ENCODE assay signal across 22 cellular contexts in genomic region chr9:444528-444927, GRCh38. TPM values are rescaled to one million over a fixed set of nuclear protein-coding genes. Genes with fewer than 3 reads are reported as not detected.
DNase-seq lines count a peak whose midpoint lies in the region; ATAC-seq, FAIRE-seq and TF ChIP-seq lines count a peak whose summit lies in the region.
"Had no signal": no experiment of that assay in that cellular context is flagged by ENCODE, and none has a peak within 500 bp of the region (broad histone marks: within the 10 kb centered on the region; RNA-seq: fewer than 3 reads in every experiment).

No MANE protein-coding gene starts in this region.

- FAIRE-seq in keratinocyte (lab: Jason Lieb, UNC), result peak; percentile 71
- FAIRE-seq: D721Med had no signal

- H2AFZ ChIP-seq in keratinocyte (ENCODE audit: control insufficient read depth, low read length) (no peak overlapping the region), GM23248 (no peak overlapping the region)

- H3K27ac ChIP-seq in A673 (ENCODE audit: low read depth, low read length, poor library complexity, severe bottlenecking) (no peak overlapping the region), keratinocyte (ENCODE audit: control insufficient read depth, insufficient read depth, low read length) (no peak overlapping the region), GM23248 (no peak overlapping the region)
- H3K27ac ChIP-seq: ascending aorta, SJCRH30, suprapubic skin had no signal

- POLR2A ChIA-PET in A673 (lab: Charles Lee; ENCODE audit: low non-redundant PET), result no interaction called here

- 42 to 81% methylated on average over 1 of the region's 1 CpG for WGBS in GM23248 (ENCODE audit: low coverage in 1 of 2, low lambda C conversion rate in 2 of 2, missing lambda C conversion rate in 2 of 2), 2 experiments

- no peaks in the 10 kb centered on the region for H3K9me3 ChIP-seq in A673 (ENCODE audit: low read depth, low read length, poor library complexity, severe bottlenecking)
- no peaks in the 10 kb centered on the region for H3K9me3 ChIP-seq in HAP-1
- no peaks in the 10 kb centered on the region for H3K9me3 ChIP-seq in keratinocyte (ENCODE audit: control insufficient read depth, low read depth, low read length)
- H3K9me3 ChIP-seq in GM23248 (ENCODE audit: low read depth), result no peaks in the 10 kb centered on the region
- H3K9me3 ChIP-seq: ascending aorta, heart right ventricle, SJCRH30, suprapubic skin had no signal

- no peak for ATAC-seq in HG03175 (IDR thresholded peaks at IDR 0.05; ENCODE audit: unreplicated experiment)
- no peak for ATAC-seq in HG03469 (IDR thresholded peaks at IDR 0.05; ENCODE audit: unreplicated experiment)
- ATAC-seq: activated T-helper 17 cell treated with anti-CD3 and anti-CD28 coated beads, Interleukin-2, amount 50 U/mL, for 72 hours; esophagus mucosa; left colon had no signal

- H3K4me3 ChIP-seq in A673 (ENCODE audit: low read depth, low read length, poor library complexity, severe bottlenecking) (no peak overlapping the region), HAP-1 (no peak overlapping the region), astrocyte of the cerebellum (ENCODE audit: low read depth, low read length) (no peak overlapping the region), keratinocyte (ENCODE audit: control insufficient read depth in 2 of 3, extremely low read depth in 1 of 3, insufficient read depth in 2 of 3, low read depth in 1 of 3, low read length in 3 of 3) (no peak overlapping the region), GM23248 (no peak overlapping the region)
- H3K4me3 ChIP-seq: ascending aorta, heart right ventricle, SJCRH30, suprapubic skin had no signal

- no peak overlapping the region for H3K4me2 ChIP-seq in keratinocyte (ENCODE audit: control insufficient read depth, extremely low read depth, insufficient read depth, low read depth, low read length)
- H3K4me2 ChIP-seq in GM23248 (ENCODE audit: unreplicated experiment), result no peak overlapping the region

- intact Hi-C loops in A673 (cut with micrococcal nuclease; ENCODE audit: unreplicated experiment), result no loop called here

- DNase-seq in A673 (ENCODE audit: low spot score), result peak; percentile 48
- DNase-seq in HAP-1 (ENCODE audit: low spot score in 2 of 2), result peak; percentile 63
- peak; percentile 44 for DNase-seq in astrocyte of the cerebellum (ENCODE audit: low read depth)
- DNase-seq in keratinocyte (ENCODE audit: low read depth, low spot score), result no peak
- no peak for DNase-seq in NCI-H345 treated with DMSO at 0.1 percent for 48 hours (lab: John Stamatoyannopoulos, UW; ENCODE audit: unreplicated experiment)
- DNase-seq in GM23248, result no peak
- DNase-seq: activated CD4-positive, alpha-beta T cell treated with anti-CD3 and anti-CD28 coated beads, Interleukin-2, amount 50 U/mL, for 1 hour; AML-193; dermis blood vessel endothelial cell; HFFc6; NCI-H1105 treated with DMSO at 0.1 percent for 48 hours; NCI-H446 had no signal

- in situ Hi-C loops in HAP-1 (cut with MboI; ENCODE audit: low sequenced_read_pairs) (no loop called here), astrocyte of the cerebellum (cut with HindIII; ENCODE audit: low sequenced_read_pairs) (no loop called here), GM23248 (cut with MboI) (no loop called here)

- no peaks in the 10 kb centered on the region for H3K9me2 ChIP-seq in GM23248 (ENCODE audit: insufficient read depth)

- no peaks in the 10 kb centered on the region for H3K9me1 ChIP-seq in keratinocyte (ENCODE audit: control insufficient read depth, extremely low read depth, insufficient read depth, low read length)

- no peaks in the 10 kb centered on the region for H3K36me3 ChIP-seq in A673 (ENCODE audit: insufficient read depth, low read length, poor library complexity, severe bottlenecking)
- no peaks in the 10 kb centered on the region for H3K36me3 ChIP-seq in HAP-1 (replicated peaks)
- no peaks in the 10 kb centered on the region for H3K36me3 ChIP-seq in keratinocyte (ENCODE audit: control insufficient read depth in 2 of 2, extremely low read depth in 1 of 2, insufficient read depth in 2 of 2, low read length in 2 of 2)
- H3K36me3 ChIP-seq in GM23248 (ENCODE audit: low read depth), result no peaks in the 10 kb centered on the region
- H3K36me3 ChIP-seq: ascending aorta, SJCRH30 had no signal

- no peak overlapping the region for H3K9ac ChIP-seq in keratinocyte (ENCODE audit: control insufficient read depth, extremely low read depth, insufficient read depth, low read length)
- no peak overlapping the region for H3K9ac ChIP-seq in GM23248

- H3K4me1 ChIP-seq in A673 (ENCODE audit: insufficient read depth, low read length, poor library complexity, severe bottlenecking), result no peaks in the 10 kb centered on the region
- H3K4me1 ChIP-seq in HAP-1, result peaks cover 7% of the 10 kb centered on the region
- peaks cover 29% of the 10 kb centered on the region for H3K4me1 ChIP-seq in keratinocyte (ENCODE audit: control insufficient read depth, extremely low read depth, insufficient read depth, low read length)
- H3K4me1 ChIP-seq in GM23248 (ENCODE audit: insufficient read depth), result no peaks in the 10 kb centered on the region; the same call in 1 of the 2 replicates
- H3K4me1 ChIP-seq: ascending aorta, suprapubic skin had no signal

- TF ChIP-seq CTCF in A673 (conservative IDR thresholded peaks at IDR 0.05; ENCODE audit: low read depth, low read length) (no peak), astrocyte of the cerebellum (IDR thresholded peaks at IDR 0.05; ENCODE audit: low read depth, low read length, missing control alignments) (no peak), keratinocyte (optimal IDR thresholded peaks at IDR 0.05 in 1 of 3, IDR thresholded peaks at IDR 0.05 in 1 of 3, conservative IDR thresholded peaks at IDR 0.05 in 1 of 3; ENCODE audit: extremely low read depth in 1 of 3, insufficient read depth in 2 of 3, low read length in 3 of 3) (no peak)

- BruUV-seq in A673 (replicated peaks; lab: Mats Ljungman, UMichigan), result no TSS peak

- dilution Hi-C loops in keratinocyte (cut with MboI; ENCODE audit: extremely low pct_ligation_motif_present, low sequenced_read_pairs), result no loop called here

- peaks cover 6% of the 10 kb centered on the region for H3K27me3 ChIP-seq in A673 (replicated peaks; ENCODE audit: insufficient read depth, low read depth, low read length, poor library complexity)
- no peaks in the 10 kb centered on the region for H3K27me3 ChIP-seq in HAP-1 (ENCODE audit: low read depth)
- no peaks in the 10 kb centered on the region for H3K27me3 ChIP-seq in keratinocyte (ENCODE audit: control insufficient read depth, extremely low read depth, insufficient read depth, low read length)
- H3K27me3 ChIP-seq in GM23248 (replicated peaks; ENCODE audit: insufficient read depth), result no peaks in the 10 kb centered on the region
- H3K27me3 ChIP-seq: ascending aorta, heart right ventricle, SJCRH30, suprapubic skin had no signal

- H3K79me2 ChIP-seq in keratinocyte (ENCODE audit: control insufficient read depth, insufficient read depth, low read length) (no peaks in the 10 kb centered on the region), GM23248 (ENCODE audit: insufficient read depth) (no peaks in the 10 kb centered on the region)

- H4K20me1 ChIP-seq in keratinocyte (ENCODE audit: control insufficient read depth, extremely low read depth, insufficient read depth, low read length) (no peaks in the 10 kb centered on the region), GM23248 (ENCODE audit: insufficient read depth) (no peaks in the 10 kb centered on the region)

- no peaks in the 10 kb centered on the region for H3F3A ChIP-seq in GM23248 (ENCODE audit: insufficient read depth)

- CTCF ChIA-PET in A673 (lab: Charles Lee), result interaction anchor here (0.7 kb wide), 1 partner anchor 48 kb away, joined by 4 read pairs; no protein-coding TSS in a partner anchor

RNA-seq across cellular contexts. Expression of gene KANK1, which starts 60.0 kb away (rescaled TPM):
- total RNA-seq in A673 (2021), result 4.0 and 4.9 TPM in 2 replicates
- 89.6 to 114 TPM (median 91.1 TPM) in 3 replicates for polyA plus RNA-seq in keratinocyte
- 49.9 TPM for polyA plus RNA-seq in keratinocyte (2011; ENCODE audit: low read depth)
- polyA plus RNA-seq in keratinocyte (2011; cell fraction: cytosol; rRNA removed), result 52.4 and 67.0 TPM in 2 replicates
- 196 and 207 TPM in 2 replicates for polyA plus RNA-seq in keratinocyte (2011; cell fraction: nucleus; rRNA removed)
- polyA plus RNA-seq in keratinocyte (2012; ENCODE audit: low replicate concordance), result 54.4 and 62.2 TPM in 2 replicates
- polyA minus RNA-seq in keratinocyte, result 103 to 196 TPM (median 173 TPM) in 3 replicates
- polyA minus RNA-seq in keratinocyte (2011; cell fraction: cytosol; rRNA and poly(A)+ RNA removed), result 91.5 TPM
- 138 and 206 TPM in 2 replicates for polyA minus RNA-seq in keratinocyte (2011; cell fraction: nucleus; rRNA and poly(A)+ RNA removed)
- total RNA-seq in GM23248 (2014; rRNA removed; shearing (Covaris generic)), result 14.6 and 18.0 TPM in 2 replicates
- 10.4 and 11.0 TPM in 2 replicates for polyA plus RNA-seq in GM23248 (2016; fragmentation: Nextera tagmentation; extraction: Ambion mirVana)

Comparison
In these comparisons a context has a peak if more than half of its experiments do, and no peak if none do; other contexts are left out.
1. DNase-seq: peak in A673 (single experiment), HAP-1 (2 of 2) and astrocyte of the cerebellum (single experiment); none in keratinocyte (single experiment), NCI-H345 treated with DMSO at 0.1 percent for 48 hours (single experiment) and GM23248 (single experiment).